Comparison of ENCODE assay signal across 8 cellular contexts in the genomic region with DNA sequence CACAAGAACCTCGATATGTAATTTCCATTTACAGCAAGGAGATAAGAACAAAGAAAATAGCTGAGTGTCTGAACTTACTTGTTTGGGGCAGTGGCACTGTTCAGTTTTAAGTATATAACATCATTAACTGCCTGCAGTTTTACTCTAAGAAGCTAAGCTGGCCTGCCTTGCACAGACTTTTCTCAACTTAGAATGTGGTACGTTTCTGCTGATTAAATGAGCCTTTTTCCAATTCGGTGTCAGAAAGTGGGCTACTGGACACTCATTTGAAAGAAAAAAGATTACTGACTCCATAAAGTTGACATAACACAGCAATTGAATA. TPM values are rescaled to one million over a fixed set of nuclear protein-coding genes. Genes with fewer than 3 reads are reported as not detected.
DNase-seq lines count a peak whose midpoint lies in the region; TF ChIP-seq lines count a peak whose summit lies in the region.

No MANE protein-coding gene starts in this region.

- POLR2A ChIA-PET in AG04450 (lab: Yijun Ruan, JAX) = interaction anchor here (0.8 to 1.2 kb wide), 2 partner anchors 17 to 37 kb away, joined by 4 to 6 read pairs; no protein-coding TSS in a partner anchor

- peaks cover 58% of the 10 kb centered on the region for H3K79me2 ChIP-seq in KMS-11 (ENCODE audit: insufficient read depth, low read depth)

- in situ Hi-C loops in ACHN (cut with HindIII; ENCODE audit: low pct_ligation_motif_present, low pct_unique_long_range_greater_than_20kb, low sequenced_read_pairs) = no loop called here

- no peaks in the 10 kb centered on the region; the same call in 1 of the 2 replicates for H3K9me3 ChIP-seq in AG04450 (ENCODE audit: control insufficient read depth, insufficient read depth, low read length)
- no peaks in the 10 kb centered on the region for H3K9me3 ChIP-seq in mucosa of stomach (ENCODE audit: control insufficient read depth, low read length)

- peak overlapping the region; percentile 54 for H3K4me3 Mint-ChIP-seq in chondrocyte (ENCODE audit: unreplicated experiment)

- H3K4me1 Mint-ChIP-seq in chondrocyte (ENCODE audit: low read depth) = no peaks in the 10 kb centered on the region

- no peak overlapping the region for H2AFZ ChIP-seq in KMS-11 (ENCODE audit: low read depth)

- DNase-seq in AG04450 (ENCODE audit: low read depth, low spot score) (no peak), chondrocyte (ENCODE audit: low spot score) (no peak), NCI-H1930 (lab: John Stamatoyannopoulos, UW) (no peak), UCSD-AML1 (lab: John Stamatoyannopoulos, UW; ENCODE audit: unreplicated experiment) (no peak), HuH-7 (ENCODE audit: low spot score) (no peak), ACHN (no peak)

- TF ChIP-seq CTCF in AG04450 (IDR thresholded peaks at IDR 0.05; ENCODE audit: low read depth, low read length) = no peak
- no peak for TF ChIP-seq CTCF in KMS-11 (conservative IDR thresholded peaks at IDR 0.05; ENCODE audit: low read depth, low read length)
- no peak for TF ChIP-seq CTCF in chondrocyte (IDR thresholded peaks at IDR 0.05)

- no peak overlapping the region for H3K27ac Mint-ChIP-seq in chondrocyte (ENCODE audit: unreplicated experiment)

- H3K27ac ChIP-seq in AG04450 (ENCODE audit: low read depth, low read length) (peak overlapping the region; percentile 84), KMS-11 (no peak overlapping the region)

- H3K4me2 ChIP-seq in KMS-11 = peak overlapping the region; percentile 75

- no peaks in the 10 kb centered on the region for H3K9me3 Mint-ChIP-seq in chondrocyte (ENCODE audit: low read depth)

- H3K36me3 ChIP-seq in KMS-11 (ENCODE audit: insufficient read depth) (no peaks in the 10 kb centered on the region), mucosa of stomach (ENCODE audit: control insufficient read depth, insufficient read depth, low read length) (no peaks in the 10 kb centered on the region)

- peak overlapping the region; percentile 52 for H3K4me3 ChIP-seq in AG04450 (ENCODE audit: low read depth, low read length)
- H3K4me3 ChIP-seq in KMS-11 (IDR thresholded peaks at IDR 0.05; ENCODE audit: insufficient read depth, low read depth, low read length) = no peak overlapping the region
- H3K4me3 ChIP-seq in mucosa of stomach (ENCODE audit: low read length) = peak overlapping the region; percentile 1

- H3K9ac ChIP-seq in KMS-11 = no peak overlapping the region
- peak overlapping the region; percentile 77 for H3K9ac ChIP-seq in mucosa of stomach (ENCODE audit: low read length)

- no peaks in the 10 kb centered on the region for H3K27me3 Mint-ChIP-seq in chondrocyte (ENCODE audit: low read depth)

- H3K27me3 ChIP-seq in AG04450 (ENCODE audit: control insufficient read depth, insufficient read depth, low read length) (no peaks in the 10 kb centered on the region), KMS-11 (ENCODE audit: insufficient read depth, low read depth) (no peaks in the 10 kb centered on the region), mucosa of stomach (ENCODE audit: control insufficient read depth, insufficient read depth, low read length) (no peaks in the 10 kb centered on the region)

- CTCF ChIA-PET in AG04450 (lab: Charles Lee) = interaction anchor here (2.4 to 10.7 kb wide), 2 partner anchors 30 to 82 kb away, joined by 11 to 68 read pairs; no protein-coding TSS in a partner anchor

- no peaks in the 10 kb centered on the region for H4K20me1 ChIP-seq in KMS-11 (ENCODE audit: insufficient read depth)

- H3K36me3 Mint-ChIP-seq in chondrocyte (ENCODE audit: low read depth) = no peaks in the 10 kb centered on the region

- H3K4me1 ChIP-seq in KMS-11 (ENCODE audit: low read depth, poor library complexity, severe bottlenecking) (peaks cover 72% of the 10 kb centered on the region), mucosa of stomach (ENCODE audit: control insufficient read depth, insufficient read depth, low read length) (peaks cover 96% of the 10 kb centered on the region)

RNA-seq across cellular contexts. Expression of a gene that starts 2.1 kb away (rescaled TPM):
- 20.3 and 23.1 TPM in 2 replicates for polyA plus RNA-seq in AG04450 (2011; rRNA removed)
- polyA minus RNA-seq in AG04450 (2011; rRNA and poly(A)+ RNA removed) = 30.3 and 30.6 TPM in 2 replicates
- total RNA-seq in chondrocyte = 31.9 to 35.0 TPM (median 33.8 TPM) in 3 replicates
